ENCODE assay signal across 9 cellular contexts in the genomic region with DNA sequence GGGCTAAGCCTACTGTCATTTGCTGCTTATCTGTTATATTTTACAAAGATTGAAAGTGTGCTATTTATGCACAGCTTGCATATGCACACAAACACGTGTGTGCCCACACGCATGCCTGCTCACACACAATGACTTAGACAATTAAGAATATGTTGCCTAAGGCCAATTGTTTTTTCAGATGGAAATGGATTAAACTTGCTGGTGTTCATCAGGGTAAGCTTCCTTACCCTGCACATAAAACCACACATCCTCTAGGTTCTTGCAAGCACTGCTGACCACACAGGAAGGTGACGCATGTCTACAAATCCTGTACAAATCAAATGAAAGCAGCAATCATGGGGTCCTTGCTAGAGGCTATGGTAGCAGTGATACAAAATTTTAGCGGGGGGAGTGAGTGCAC.
DNase-seq lines count a peak whose midpoint lies in the region; ATAC-seq lines count a peak whose summit lies in the region.
"Had no signal": no experiment of that assay in that cellular context is flagged by ENCODE, and none has a peak within 500 bp of the region (broad histone marks: within the 10 kb centered on the region; RNA-seq: fewer than 3 reads in every experiment).

No MANE protein-coding gene starts in this region.

- DNase-seq in stimulated activated CD4-positive, alpha-beta T cell treated with anti-CD3 and anti-CD28 coated beads, Interleukin-1b, Interleukin-23, amount 100 ng/mL, for 48 hours = peak; percentile 58
- no peak for DNase-seq in stimulated activated CD4-positive, alpha-beta T cell treated with anti-CD3 and anti-CD28 coated beads, Interleukin-4, amount 100 ng/mL, for 1 hour
- DNase-seq in activated CD8-positive, alpha-beta memory T cell treated with anti-CD3 and anti-CD28 coated beads for 4 hours (ENCODE audit: low read depth in 2 of 2) = peak; percentile 25 to 42
- DNase-seq in fibroblast of the conjunctiva (ENCODE audit: low read depth) (peak; percentile 1), NCI-H526 (lab: John Stamatoyannopoulos, UW) (no peak)
- DNase-seq: DMS 273 treated with DMSO at 0.1 percent for 48 hours had no signal

- ATAC-seq in HG02970 (IDR thresholded peaks at IDR 0.05; ENCODE audit: low FRiP score, unreplicated experiment) (no peak), GM18873 (IDR thresholded peaks at IDR 0.05; ENCODE audit: low FRiP score, unreplicated experiment) (no peak), HG03469 (IDR thresholded peaks at IDR 0.05; ENCODE audit: unreplicated experiment) (no peak)

Comparison
In these comparisons a context has a peak if more than half of its experiments do, and no peak if none do; other contexts are left out.
1. DNase-seq: peak in stimulated activated CD4-positive, alpha-beta T cell treated with anti-CD3 and anti-CD28 coated beads, Interleukin-1b, Interleukin-23, amount 100 ng/mL, for 48 hours (single experiment), activated CD8-positive, alpha-beta memory T cell treated with anti-CD3 and anti-CD28 coated beads for 4 hours (2 of 2) and fibroblast of the conjunctiva (single experiment); none in stimulated activated CD4-positive, alpha-beta T cell treated with anti-CD3 and anti-CD28 coated beads, Interleukin-4, amount 100 ng/mL, for 1 hour (single experiment) and NCI-H526 (0 of 2).